ENCODE assay signal across 11 cellular contexts in genomic region chr17:77212081-77212832, GRCh38.
DNase-seq lines count a peak whose midpoint lies in the region; ATAC-seq lines count a peak whose summit lies in the region.
"Had no signal": no experiment of that assay in that cellular context is flagged by ENCODE, and none has a peak within 500 bp of the region (broad histone marks: within the 10 kb centered on the region; RNA-seq: fewer than 3 reads in every experiment).

No MANE protein-coding gene starts in this region.

- no peaks in the 10 kb centered on the region for H3K4me1 Mint-ChIP-seq in stimulated activated effector memory CD8-positive, alpha-beta T cell treated with anti-CD3 and anti-CD28 coated beads, Interleukin-12 subunit alpha, Interleukin-12 subunit beta, amount 100 ng/mL, for 72 hours
- no peaks in the 10 kb centered on the region for H3K4me1 Mint-ChIP-seq in effector memory CD8-positive, alpha-beta T cell (ENCODE audit: low read depth in 2 of 2)
- H3K4me1 Mint-ChIP-seq: activated CD4-positive, alpha-beta T cell treated with anti-CD3 and anti-CD28 coated beads for 36 hours; immature natural killer cell had no signal

- H3K27ac Mint-ChIP-seq in stimulated activated effector memory CD8-positive, alpha-beta T cell treated with anti-CD3 and anti-CD28 coated beads, Interleukin-12 subunit alpha, Interleukin-12 subunit beta, amount 100 ng/mL, for 72 hours, result peak overlapping the region; percentile 56
- peak overlapping the region in 1 of 2 donors; percentile 20 for H3K27ac Mint-ChIP-seq in effector memory CD8-positive, alpha-beta T cell
- H3K27ac Mint-ChIP-seq: activated CD4-positive, alpha-beta T cell treated with anti-CD3 and anti-CD28 coated beads for 36 hours had no signal

- peak; percentile 49 for DNase-seq in SK-MEL-5 (ENCODE audit: low read depth, low spot score)
- DNase-seq in stimulated activated effector memory CD8-positive, alpha-beta T cell treated with anti-CD3 and anti-CD28 coated beads, Interleukin-12 subunit alpha, Interleukin-12 subunit beta, amount 100 ng/mL, for 72 hours (ENCODE audit: low spot score in 2 of 2), result no peak
- no peak for DNase-seq in effector memory CD8-positive, alpha-beta T cell
- no peak for DNase-seq in GF-D8 (lab: John Stamatoyannopoulos, UW)
- DNase-seq: activated CD4-positive, alpha-beta T cell treated with anti-CD3 and anti-CD28 coated beads for 36 hours; immature natural killer cell; NCI-H1092 treated with DMSO at 0.1 percent for 48 hours had no signal

- H3K4me3 Mint-ChIP-seq in stimulated activated effector memory CD8-positive, alpha-beta T cell treated with anti-CD3 and anti-CD28 coated beads, Interleukin-12 subunit alpha, Interleukin-12 subunit beta, amount 100 ng/mL, for 72 hours, result no peak overlapping the region
- no peak overlapping the region for H3K4me3 Mint-ChIP-seq in effector memory CD8-positive, alpha-beta T cell
- H3K4me3 Mint-ChIP-seq: activated CD4-positive, alpha-beta T cell treated with anti-CD3 and anti-CD28 coated beads for 36 hours; immature natural killer cell had no signal

- no peaks in the 10 kb centered on the region for H3K9me3 Mint-ChIP-seq in stimulated activated effector memory CD8-positive, alpha-beta T cell treated with anti-CD3 and anti-CD28 coated beads, Interleukin-12 subunit alpha, Interleukin-12 subunit beta, amount 100 ng/mL, for 72 hours
- H3K9me3 Mint-ChIP-seq in effector memory CD8-positive, alpha-beta T cell, result no peaks in the 10 kb centered on the region
- H3K9me3 Mint-ChIP-seq: immature natural killer cell had no signal

- H3K27me3 Mint-ChIP-seq in effector memory CD8-positive, alpha-beta T cell, result no peaks in the 10 kb centered on the region
- H3K27me3 Mint-ChIP-seq: activated CD4-positive, alpha-beta T cell treated with anti-CD3 and anti-CD28 coated beads for 36 hours had no signal

- in situ Hi-C loops in SK-MEL-5 (cut with HindIII; ENCODE audit: low pct_unique_long_range_greater_than_20kb, low sequenced_read_pairs), result no loop called here

- peaks cover 94% of the 10 kb centered on the region for H3K36me3 Mint-ChIP-seq in stimulated activated effector memory CD8-positive, alpha-beta T cell treated with anti-CD3 and anti-CD28 coated beads, Interleukin-12 subunit alpha, Interleukin-12 subunit beta, amount 100 ng/mL, for 72 hours
- H3K36me3 Mint-ChIP-seq in effector memory CD8-positive, alpha-beta T cell (ENCODE audit: insufficient read depth), result peaks cover 73% of the 10 kb centered on the region

- peak; percentile 71 for ATAC-seq in GM19043 (IDR thresholded peaks at IDR 0.05; ENCODE audit: low read depth, unreplicated experiment)
- ATAC-seq in HG02973 (IDR thresholded peaks at IDR 0.05; ENCODE audit: unreplicated experiment), result peak; percentile 74
- ATAC-seq in stimulated activated effector memory CD8-positive, alpha-beta T cell treated with anti-CD3 and anti-CD28 coated beads, Interleukin-12 subunit alpha, Interleukin-12 subunit beta, amount 100 ng/mL, for 72 hours, result no peak
- ATAC-seq in effector memory CD8-positive, alpha-beta T cell (replicated peaks), result no peak
- no peak for ATAC-seq in GM19467 (IDR thresholded peaks at IDR 0.05; ENCODE audit: unreplicated experiment)
- ATAC-seq in GM18519 (IDR thresholded peaks at IDR 0.05; ENCODE audit: low FRiP score, unreplicated experiment), result no peak
- ATAC-seq: activated CD4-positive, alpha-beta T cell treated with anti-CD3 and anti-CD28 coated beads for 36 hours had no signal

Comparison
In these comparisons a context has a peak if more than half of its experiments do, and no peak if none do; other contexts are left out.
1. ATAC-seq: peak in GM19043 (single experiment) and HG02973 (single experiment); none in stimulated activated effector memory CD8-positive, alpha-beta T cell treated with anti-CD3 and anti-CD28 coated beads, Interleukin-12 subunit alpha, Interleukin-12 subunit beta, amount 100 ng/mL, for 72 hours (single experiment), effector memory CD8-positive, alpha-beta T cell (single experiment), GM19467 (single experiment) and GM18519 (single experiment).